ENCODE assay signal across 1 cellular context in genomic region chr2:53970898-53971681, GRCh38.
TF ChIP-seq lines count a peak whose summit lies in the region.

Gene PSME4 (minus strand): TSS chr2:53970993. CDS start chr2:53970784, 209 bp downstream.

TF ChIP-seq in A549, 52 proteins besides CTCF, POLR2A, EP300 and RAD21 (continued from another document):
- TF ChIP-seq PBX3 (IDR thresholded peaks at IDR 0.05) (0 out of 2 replicates have a peak, but pooled peaks have one; percentile 52), PHF8 (IDR thresholded peaks at IDR 0.05; ENCODE audit: borderline replicate concordance, low read depth) (peak; percentile 96)
